31 cellular contexts compared by ENCODE assay signal in the genomic region with DNA sequence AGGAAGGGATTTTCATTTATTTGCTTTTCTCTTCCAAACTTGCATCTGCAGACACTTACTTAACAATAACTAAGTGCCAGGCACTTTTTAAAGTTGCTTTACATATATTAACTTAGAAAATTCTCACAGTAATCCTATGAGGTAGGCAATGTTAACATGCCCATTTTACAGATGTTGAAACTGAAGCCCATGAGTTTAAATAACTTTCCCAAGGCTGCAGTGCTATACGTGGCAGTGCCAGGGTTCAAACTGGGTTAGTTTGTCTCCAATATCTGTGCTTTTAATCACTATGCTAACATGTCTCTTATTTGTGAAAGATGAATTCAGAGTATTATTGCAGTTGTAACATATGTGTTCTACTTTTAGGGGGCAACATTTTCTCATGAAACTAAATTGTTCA. TPM values are rescaled to one million over a fixed set of nuclear protein-coding genes. Genes with fewer than 3 reads are reported as not detected.
"Had no signal": no experiment of that assay in that cellular context is flagged by ENCODE, and none has a peak within 500 bp of the region (broad histone marks: within the 10 kb centered on the region; RNA-seq: fewer than 3 reads in every experiment).

No MANE protein-coding gene starts in this region.

- H3K9me3 ChIP-seq: ascending aorta had no signal

- DNase-seq: activated B cell treated with CpG ODN at 0.5 μM for 24 hours; activated CD4-positive, alpha-beta memory T cell treated with anti-CD3 and anti-CD28 coated beads for 36 hours; activated CD4-positive, alpha-beta T cell treated with anti-CD3 and anti-CD28 coated beads for 4 hours; activated CD4-positive, alpha-beta T cell treated with anti-CD3 and anti-CD28 coated beads, Interleukin-2, amount 10 ng/mL, durations not matched to agents 24 days and 14 days; activated CD4-positive, alpha-beta T cell treated with anti-CD3 and anti-CD28 coated beads, Interleukin-2, amount 50 U/mL, for 1 hour; activated CD4-positive, alpha-beta T cell treated with anti-CD3 and anti-CD28 coated beads, Interleukin-2, amount 50 U/mL, for 4 hours; activated CD4-positive, CD25-positive, alpha-beta regulatory T cell treated with anti-CD3 and anti-CD28 coated beads, Interleukin-2, amount 50 U/mL, for 72 hours; activated CD8-positive, alpha-beta memory T cell treated with anti-CD3 and anti-CD28 coated beads, Interleukin-2, amount 50 U/mL, for 4 hours; activated CD8-positive, alpha-beta T cell treated with anti-CD3 and anti-CD28 coated beads for 36 hours; activated effector memory CD4-positive, alpha-beta T cell treated with anti-CD3 and anti-CD28 coated beads, Interleukin-2, amount 50 U/mL, for 16 hours; activated gamma-delta T cell treated with Interleukin-2 at 50 U/mL for 16 hours; activated naive CD4-positive, alpha-beta T cell; activated naive CD4-positive, alpha-beta T cell treated with anti-CD3 and anti-CD28 coated beads for 36 hours; activated naive CD4-positive, alpha-beta T cell treated with anti-CD3 and anti-CD28 coated beads, Interleukin-2, amount 50 U/mL, for 16 hours; activated naive CD8-positive, alpha-beta T cell treated with anti-CD3 and anti-CD28 coated beads for 36 hours; activated T-cell treated with anti-CD3 and anti-CD28 coated beads for 4 hours; activated T-cell treated with anti-CD3 and anti-CD28 coated beads, Interleukin-2, amount 50 U/mL, for 1 hour; activated T-cell treated with anti-CD3 and anti-CD28 coated beads, Interleukin-2, amount 50 U/mL, for 4 hours; activated T-cell treated with anti-CD3 and anti-CD28 coated beads, Interleukin-2, amount 50 U/mL, for 72 hours; amygdala; anterior cingulate cortex; caudate nucleus; cerebellar nuclear complex; T-helper 2 cell; T-helper 9 cell had no signal

- ATAC-seq: activated CD8-positive, alpha-beta T cell treated with anti-CD3 and anti-CD28 coated beads for 36 hours; activated naive CD4-positive, alpha-beta T cell treated with anti-CD3 and anti-CD28 coated beads, Interleukin-2, amount 50 U/mL, for 72 hours; activated T-cell treated with anti-CD3 and anti-CD28 coated beads, Interleukin-2, amount 50 U/mL, for 4 hours; activated T-cell treated with anti-CD3 and anti-CD28 coated beads, Interleukin-2, amount 50 U/mL, for 72 hours; activated T-helper 17 cell treated with anti-CD3 and anti-CD28 coated beads, Interleukin-2, amount 50 U/mL, for 72 hours had no signal

- H3K4me3 ChIP-seq: ascending aorta, cardiac muscle cell had no signal

- FAIRE-seq: bronchial epithelial cell had no signal

- H3K4me1 ChIP-seq: ascending aorta had no signal

- H3K27ac ChIP-seq: ascending aorta, cardiac muscle cell, VCaP had no signal

- H3K27me3 ChIP-seq: ascending aorta had no signal

- H3K36me3 ChIP-seq: cardiac muscle cell had no signal

RNA-seq across cellular contexts. Expression of a gene that starts 29.9 kb away (rescaled TPM):
- total RNA-seq: cardiac muscle cell had no signal

RNA-seq across cellular contexts. Expression of a gene that starts 30.1 kb away (rescaled TPM):
- total RNA-seq: cardiac muscle cell had no signal
- polyA plus RNA-seq: cardiac muscle cell had no signal
